ENCODE assay signal across 18 cellular contexts in the genomic region with DNA sequence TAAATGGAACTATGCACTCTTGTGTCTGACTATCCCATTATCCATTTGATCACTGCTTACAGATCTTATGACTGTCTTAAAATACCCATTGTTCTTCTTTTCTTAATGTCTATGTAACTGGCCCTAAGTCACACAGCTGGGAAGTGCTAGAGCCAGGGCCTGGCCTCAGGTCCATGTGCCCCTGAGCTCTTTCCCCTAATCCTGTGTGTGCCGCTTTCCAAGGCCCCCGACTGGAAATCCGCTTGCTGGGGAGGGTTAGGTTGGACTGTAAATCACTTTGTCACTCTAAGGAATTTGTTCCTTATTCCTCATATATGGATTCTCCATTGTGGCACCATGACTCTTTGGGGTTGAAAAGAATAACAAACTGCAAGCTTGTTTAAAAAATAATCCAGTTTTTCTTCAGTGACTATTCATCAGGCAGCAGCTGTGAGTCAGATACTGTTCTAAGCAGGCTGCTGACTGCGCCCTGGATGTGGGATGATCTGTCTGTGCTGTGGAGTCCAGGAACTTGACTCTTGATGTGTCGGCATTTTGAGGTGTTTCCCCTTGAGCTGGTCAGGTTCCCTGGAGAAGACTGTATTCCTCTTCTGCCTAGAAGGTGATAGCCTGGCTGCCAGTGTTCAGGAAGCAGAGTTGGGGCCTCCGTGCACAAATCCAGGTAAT.
DNase-seq lines count a peak whose midpoint lies in the region; ATAC-seq and TF ChIP-seq lines count a peak whose summit lies in the region.
"Had no signal": no experiment of that assay in that cellular context is flagged by ENCODE, and none has a peak within 500 bp of the region (broad histone marks: within the 10 kb centered on the region; RNA-seq: fewer than 3 reads in every experiment).

No MANE protein-coding gene starts in this region.

- POLR2A ChIA-PET in RWPE1 (lab: Yijun Ruan, JAX; ENCODE audit: low non-redundant PET), result interaction anchor here (0.6 kb wide), 1 partner anchor 855 kb away, joined by 3 read pairs; no protein-coding TSS in a partner anchor
- POLR2A ChIA-PET in naive thymus-derived CD4-positive, alpha-beta T cell (lab: Charles Lee), result no interaction called here

- H3K27me3 ChIP-seq in esophagus muscularis mucosa (no peaks in the 10 kb centered on the region), suprapubic skin (no peaks in the 10 kb centered on the region)
- no peaks in the 10 kb centered on the region for H3K27me3 ChIP-seq in naive thymus-derived CD4-positive, alpha-beta T cell (ENCODE audit: control insufficient read depth in 2 of 2, insufficient read depth in 2 of 2, low read length in 2 of 2)
- H3K27me3 ChIP-seq: esophagus squamous epithelium, neutrophil, sigmoid colon, upper lobe of left lung had no signal

- TF ChIP-seq EP300 in esophagus muscularis mucosa (IDR thresholded peaks at IDR 0.05), result no peak
- no peak for TF ChIP-seq EP300 in suprapubic skin (IDR thresholded peaks at IDR 0.05)

- peak; percentile 48 for DNase-seq in H4 (ENCODE audit: low spot score)
- DNase-seq in RWPE1 (ENCODE audit: low spot score), result peak; percentile 18
- peak; percentile 72 for DNase-seq in esophagus muscularis mucosa (ENCODE audit: extremely low spot score)
- peak; percentile 60 for DNase-seq in myocyte (ENCODE audit: low read depth)
- no peak for DNase-seq in activated naive CD4-positive, alpha-beta T cell treated with anti-CD3 and anti-CD28 coated beads, Interleukin-2, amount 50 U/mL, for 16 hours
- no peak for DNase-seq in naive thymus-derived CD4-positive, alpha-beta T cell
- no peak for DNase-seq in mucosa of gallbladder (ENCODE audit: low spot score)
- DNase-seq in suprapubic skin (ENCODE audit: low spot score in 2 of 2), result no peak
- DNase-seq: activated CD4-positive, alpha-beta T cell treated with anti-CD3 and anti-CD28 coated beads for 4 hours; activated naive CD8-positive, alpha-beta T cell treated with anti-CD3 and anti-CD28 coated beads, Interleukin-2, amount 10 ng/mL, durations not matched to agents 7 days and 5 days; esophagus squamous epithelium; NCI-H2081 treated with DMSO at 0.1 percent for 48 hours; sigmoid colon; stimulated activated CD4-positive, alpha-beta T cell treated with anti-CD3 and anti-CD28 coated beads, Interleukin-4, amount 100 ng/mL, for 4 hours; T1000; upper lobe of left lung had no signal

- WGBS in esophagus muscularis mucosa, result 86% methylated on average over 6 of the region's 6 CpGs
- 80% methylated on average over 6 of the region's 6 CpGs for WGBS in suprapubic skin

- H3K36me3 ChIP-seq in esophagus muscularis mucosa (no peaks in the 10 kb centered on the region), suprapubic skin (no peaks in the 10 kb centered on the region)
- no peaks in the 10 kb centered on the region for H3K36me3 ChIP-seq in naive thymus-derived CD4-positive, alpha-beta T cell (ENCODE audit: control insufficient read depth in 2 of 3, insufficient read depth in 3 of 3, low read length in 3 of 3)
- H3K36me3 ChIP-seq: esophagus squamous epithelium, neutrophil, sigmoid colon, upper lobe of left lung had no signal

- H3K4me1 Mint-ChIP-seq in naive thymus-derived CD4-positive, alpha-beta T cell, result peaks cover 0 to 16% (median 15%) of the 10 kb centered on the region in 7 donors
- H3K4me1 Mint-ChIP-seq: activated naive CD8-positive, alpha-beta T cell treated with anti-CD3 and anti-CD28 coated beads, Interleukin-2, amount 10 ng/mL, durations not matched to agents 7 days and 5 days had no signal

- intact Hi-C loops in esophagus muscularis mucosa (cut with DNase I), result no loop called here
- intact Hi-C loops in naive thymus-derived CD4-positive, alpha-beta T cell (cut with micrococcal nuclease), result no loop called here

- ATAC-seq in naive thymus-derived CD4-positive, alpha-beta T cell, result no peak

- peaks cover 0 to 2% (median 0%) of the 10 kb centered on the region in 11 donors for H3K9me3 Mint-ChIP-seq in naive thymus-derived CD4-positive, alpha-beta T cell
- H3K9me3 Mint-ChIP-seq: activated naive CD8-positive, alpha-beta T cell treated with anti-CD3 and anti-CD28 coated beads, Interleukin-2, amount 10 ng/mL, durations not matched to agents 7 days and 5 days had no signal

- no peaks in the 10 kb centered on the region for H3K4me1 ChIP-seq in esophagus muscularis mucosa
- H3K4me1 ChIP-seq in naive thymus-derived CD4-positive, alpha-beta T cell (ENCODE audit: control insufficient read depth in 2 of 2, insufficient read depth in 2 of 2, low read length in 2 of 2), result no peaks in the 10 kb centered on the region
- no peaks in the 10 kb centered on the region for H3K4me1 ChIP-seq in suprapubic skin
- H3K4me1 ChIP-seq: esophagus squamous epithelium, sigmoid colon, upper lobe of left lung had no signal

- peaks cover 0 to 3% (median 0%) of the 10 kb centered on the region in 5 donors for H3K27me3 Mint-ChIP-seq in naive thymus-derived CD4-positive, alpha-beta T cell

- H3K36me3 Mint-ChIP-seq in naive thymus-derived CD4-positive, alpha-beta T cell, result no peaks in the 10 kb centered on the region
- H3K36me3 Mint-ChIP-seq: activated naive CD8-positive, alpha-beta T cell treated with anti-CD3 and anti-CD28 coated beads, Interleukin-2, amount 10 ng/mL, durations not matched to agents 7 days and 5 days had no signal

- CTCF ChIA-PET in RWPE1 (lab: Yijun Ruan, JAX), result no interaction called here
- CTCF ChIA-PET in naive thymus-derived CD4-positive, alpha-beta T cell (lab: Charles Lee), result no interaction called here

- no peaks in the 10 kb centered on the region for H3K9me3 ChIP-seq in esophagus muscularis mucosa
- H3K9me3 ChIP-seq in naive thymus-derived CD4-positive, alpha-beta T cell (ENCODE audit: control insufficient read depth in 2 of 3, low read length in 3 of 3), result no peaks in the 10 kb centered on the region
- no peaks in the 10 kb centered on the region for H3K9me3 ChIP-seq in suprapubic skin
- H3K9me3 ChIP-seq: esophagus squamous epithelium, neutrophil, sigmoid colon, upper lobe of left lung had no signal

- H3K27ac Mint-ChIP-seq in naive thymus-derived CD4-positive, alpha-beta T cell, result no peak overlapping the region
- H3K27ac Mint-ChIP-seq: activated naive CD8-positive, alpha-beta T cell treated with anti-CD3 and anti-CD28 coated beads, Interleukin-2, amount 10 ng/mL, durations not matched to agents 7 days and 5 days had no signal

- no peak overlapping the region for H3K4me3 Mint-ChIP-seq in naive thymus-derived CD4-positive, alpha-beta T cell
- H3K4me3 Mint-ChIP-seq: activated naive CD8-positive, alpha-beta T cell treated with anti-CD3 and anti-CD28 coated beads, Interleukin-2, amount 10 ng/mL, durations not matched to agents 7 days and 5 days had no signal

- no peak for TF ChIP-seq POLR2A in esophagus muscularis mucosa (IDR thresholded peaks at IDR 0.05; ENCODE audit: low read depth)
- TF ChIP-seq POLR2A in suprapubic skin (IDR thresholded peaks at IDR 0.05), result no peak

- no peak overlapping the region for H3K4me3 ChIP-seq in esophagus muscularis mucosa
- H3K4me3 ChIP-seq in naive thymus-derived CD4-positive, alpha-beta T cell (ENCODE audit: low read length), result no peak overlapping the region
- H3K4me3 ChIP-seq in suprapubic skin, result no peak overlapping the region
- H3K4me3 ChIP-seq: coronary artery, esophagus squamous epithelium, sigmoid colon, upper lobe of left lung had no signal

- H3K27ac ChIP-seq in RWPE1 (no peak overlapping the region), esophagus muscularis mucosa (replicated peaks in 1 of 4) (no peak overlapping the region), suprapubic skin (no peak overlapping the region)
- H3K27ac ChIP-seq in naive thymus-derived CD4-positive, alpha-beta T cell (ENCODE audit: low read depth, low read length), result no peak overlapping the region
- H3K27ac ChIP-seq: coronary artery, esophagus squamous epithelium, neutrophil, sigmoid colon, upper lobe of left lung had no signal

- TF ChIP-seq CTCF in RWPE1 (conservative IDR thresholded peaks at IDR 0.05; ENCODE audit: low read depth) (no peak), esophagus muscularis mucosa (IDR thresholded peaks at IDR 0.05) (no peak), suprapubic skin (IDR thresholded peaks at IDR 0.05) (no peak)

Comparison
In these comparisons a context has a peak if more than half of its experiments do, and no peak if none do; other contexts are left out.
1. DNase-seq: peak in H4 (single experiment), RWPE1 (single experiment), esophagus muscularis mucosa (single experiment) and myocyte (single experiment); none in activated naive CD4-positive, alpha-beta T cell treated with anti-CD3 and anti-CD28 coated beads, Interleukin-2, amount 50 U/mL, for 16 hours (single experiment), naive thymus-derived CD4-positive, alpha-beta T cell (0 of 9), mucosa of gallbladder (single experiment) and suprapubic skin (0 of 2).